Comparison of ENCODE assay signal across 15 cellular contexts in genomic region chr18:13387856-13388548, GRCh38.
DNase-seq lines count a peak whose midpoint lies in the region; ATAC-seq and TF ChIP-seq lines count a peak whose summit lies in the region.
"Had no signal": no experiment of that assay in that cellular context is flagged by ENCODE, and none has a peak within 500 bp of the region (broad histone marks: within the 10 kb centered on the region; RNA-seq: fewer than 3 reads in every experiment).

No MANE protein-coding gene starts in this region.

- H3K56ac ChIP-seq in IMR-90 (ENCODE audit: extremely low read depth, insufficient read depth, low read length) = no peak overlapping the region

- no peak overlapping the region for H4K5ac ChIP-seq in IMR-90 (ENCODE audit: low read depth, low read length)

- peaks cover 46 to 92% (median 58%) of the 10 kb centered on the region in 4 donors for H3K4me1 Mint-ChIP-seq in CD4-positive, CD25-positive, alpha-beta regulatory T cell

- no peak overlapping the region for H3K14ac ChIP-seq in IMR-90 (replicated peaks; ENCODE audit: low read depth, low read length)

- H4K20me1 ChIP-seq in IMR-90 (ENCODE audit: insufficient read depth, low read length) = no peaks in the 10 kb centered on the region

- no peaks in the 10 kb centered on the region for H3K9me3 ChIP-seq in CD4-positive, CD25-positive, alpha-beta regulatory T cell (ENCODE audit: control insufficient read depth in 2 of 2, low read length in 2 of 2)
- H3K9me3 ChIP-seq in IMR-90 (ENCODE audit: control insufficient read depth, insufficient read depth, low read length) (no peaks in the 10 kb centered on the region), gastroesophageal sphincter (no peaks in the 10 kb centered on the region), skeletal muscle tissue (ENCODE audit: control insufficient read depth in 3 of 3, low read length in 3 of 3) (no peaks in the 10 kb centered on the region)
- H3K9me3 ChIP-seq: mucosa of descending colon had no signal

- no peak overlapping the region for H2BK15ac ChIP-seq in IMR-90 (ENCODE audit: low read depth, low read length)

- H3K4ac ChIP-seq in IMR-90 (ENCODE audit: low read depth, low read length) = no peak overlapping the region

- POLR2A ChIA-PET in IMR-90 (lab: Charles Lee; ENCODE audit: unreplicated experiment) = no interaction called here

- intact Hi-C loops in IMR-90 (cut with micrococcal nuclease) = no loop called here

- no peak overlapping the region for H3K27ac ChIP-seq in CD4-positive, CD25-positive, alpha-beta regulatory T cell (ENCODE audit: insufficient read depth, low read length, poor library complexity, severe bottlenecking)
- H3K27ac ChIP-seq in IMR-90 (ENCODE audit: insufficient read depth, low read length) (no peak overlapping the region), gastroesophageal sphincter (peak overlapping the region in 3 of 4 donors; percentile 45 to 58 (median 55)), skeletal muscle tissue (ENCODE audit: low read depth, low read length) (peak overlapping the region; percentile 42)

- no peak overlapping the region for H3K4me2 ChIP-seq in IMR-90 (ENCODE audit: low read depth, low read length)

- no peaks in the 10 kb centered on the region for H3K9me1 ChIP-seq in IMR-90 (ENCODE audit: insufficient read depth, low read length)

- peaks cover 60% of the 10 kb centered on the region for H3K4me1 ChIP-seq in CD4-positive, CD25-positive, alpha-beta regulatory T cell (ENCODE audit: control insufficient read depth, insufficient read depth, low read length, poor library complexity, severe bottlenecking)
- 0 out of 2 replicates have a peak, but pooled peaks cover 2% of the 10 kb centered on the region for H3K4me1 ChIP-seq in IMR-90 (ENCODE audit: control insufficient read depth, insufficient read depth, low read length)
- peaks cover 0 to 61% (median 19%) of the 10 kb centered on the region in 3 donors for H3K4me1 ChIP-seq in gastroesophageal sphincter
- H3K4me1 ChIP-seq in skeletal muscle tissue (ENCODE audit: control insufficient read depth in 3 of 3, insufficient read depth in 3 of 3, low read length in 3 of 3) = peaks cover 18 to 20% (median 19%) of the 10 kb centered on the region in 3 donors

- no peaks in the 10 kb centered on the region for H3K79me1 ChIP-seq in IMR-90 (ENCODE audit: low read depth in 1 of 2, low read length in 2 of 2)

- in situ Hi-C loops in IMR-90 (cut with MboI; ENCODE audit: low sequenced_read_pairs) = no loop called here

- peak overlapping the region; percentile 35 to 71 (median 38) for H3K27ac Mint-ChIP-seq in CD4-positive, CD25-positive, alpha-beta regulatory T cell
- H3K27ac Mint-ChIP-seq: stimulated activated effector memory CD8-positive, alpha-beta T cell treated with anti-CD3 and anti-CD28 coated beads, Interleukin-12 subunit alpha, Interleukin-12 subunit beta, amount 100 ng/mL, for 72 hours had no signal

- WGBS in IMR-90 (ENCODE audit: extremely low coverage in 2 of 2, insufficient read length in 1 of 2), 2 experiments = 40% methylated on average over 3 of the region's 13 CpGs; no CpG with 5 or more reads in 1 of the 2 experiments
- WGBS in gastroesophageal sphincter (ENCODE audit: low coverage in 1 of 2), 2 donors = 32 to 42% methylated on average over 6 to 10 of the region's 13 CpGs

- peak overlapping the region; percentile 35; the same call in 1 of the 2 replicates for H2AK5ac ChIP-seq in IMR-90 (ENCODE audit: low read depth, low read length)

- dilution Hi-C loops in IMR-90 (cut with HindIII; ENCODE audit: low sequenced_read_pairs, unreplicated experiment) = no loop called here

- peaks cover 37% of the 10 kb centered on the region for H3K36me3 Mint-ChIP-seq in CD4-positive, CD25-positive, alpha-beta regulatory T cell
- H3K36me3 Mint-ChIP-seq: stimulated activated effector memory CD8-positive, alpha-beta T cell treated with anti-CD3 and anti-CD28 coated beads, Interleukin-12 subunit alpha, Interleukin-12 subunit beta, amount 100 ng/mL, for 72 hours had no signal

- no peaks in the 10 kb centered on the region for H3K27me3 Mint-ChIP-seq in CD4-positive, CD25-positive, alpha-beta regulatory T cell

- H3K4me3 Mint-ChIP-seq in CD4-positive, CD25-positive, alpha-beta regulatory T cell = peak overlapping the region in 3 of 4 donors; percentile 23 to 53 (median 28)
- H3K4me3 Mint-ChIP-seq: stimulated activated effector memory CD8-positive, alpha-beta T cell treated with anti-CD3 and anti-CD28 coated beads, Interleukin-12 subunit alpha, Interleukin-12 subunit beta, amount 100 ng/mL, for 72 hours had no signal

- H3K27me3 ChIP-seq in CD4-positive, CD25-positive, alpha-beta regulatory T cell (ENCODE audit: control insufficient read depth, insufficient read depth, low read length) = no peaks in the 10 kb centered on the region
- H3K27me3 ChIP-seq in IMR-90 (ENCODE audit: control insufficient read depth, insufficient read depth, low read length) (peaks cover 2% of the 10 kb centered on the region; the same call in 1 of the 2 replicates), gastroesophageal sphincter (no peaks in the 10 kb centered on the region), skeletal muscle tissue (ENCODE audit: control insufficient read depth in 3 of 3, insufficient read depth in 3 of 3, low read length in 3 of 3) (no peaks in the 10 kb centered on the region)

- no peak overlapping the region for H3K4me3 ChIP-seq in CD4-positive, CD25-positive, alpha-beta regulatory T cell (ENCODE audit: low read depth, low read length)
- H3K4me3 ChIP-seq in IMR-90 (ENCODE audit: insufficient read depth, low read depth, low read length) = no peak overlapping the region
- H3K4me3 ChIP-seq in gastroesophageal sphincter = no peak overlapping the region
- no peak overlapping the region for H3K4me3 ChIP-seq in skeletal muscle tissue (ENCODE audit: low read length in 3 of 3)
- H3K4me3 ChIP-seq: mucosa of descending colon had no signal

- TF ChIP-seq POLR2A in IMR-90 (IDR thresholded peaks at IDR 0.05; ENCODE audit: low read depth, low read length) (no peak), gastroesophageal sphincter (IDR thresholded peaks at IDR 0.05) (no peak)

- H2BK20ac ChIP-seq in IMR-90 (ENCODE audit: low read depth, low read length) = no peak overlapping the region

- no peak overlapping the region for H4K8ac ChIP-seq in IMR-90 (ENCODE audit: low read depth in 2 of 2, low read length in 2 of 2)

- H3K23ac ChIP-seq in IMR-90 (ENCODE audit: low read depth, low read length) = no peak overlapping the region

- H3K9ac ChIP-seq in IMR-90 (ENCODE audit: low read depth, low read length) (no peak overlapping the region), skeletal muscle tissue (ENCODE audit: low read depth in 1 of 3, low read length in 3 of 3) (peak overlapping the region in 1 of 3 donors; percentile 52)

- CTCF ChIA-PET in IMR-90 (lab: Yijun Ruan, JAX) = no interaction called here

- no peak for TF ChIP-seq RAD21 in IMR-90 (IDR thresholded peaks at IDR 0.05; ENCODE audit: low read length)

- peaks cover 60% of the 10 kb centered on the region for H3K36me3 ChIP-seq in CD4-positive, CD25-positive, alpha-beta regulatory T cell (ENCODE audit: control insufficient read depth, insufficient read depth, low read length)
- H3K36me3 ChIP-seq in IMR-90 (ENCODE audit: control insufficient read depth, insufficient read depth, low read length) = no peaks in the 10 kb centered on the region
- H3K36me3 ChIP-seq in gastroesophageal sphincter = peaks cover 0 to 12% of the 10 kb centered on the region in 2 donors
- H3K36me3 ChIP-seq in skeletal muscle tissue (ENCODE audit: control insufficient read depth in 3 of 3, insufficient read depth in 3 of 3, low read length in 3 of 3) = peaks cover 2 to 8% (median 3%) of the 10 kb centered on the region in 3 donors

- H2AK9ac ChIP-seq in IMR-90 (replicated peaks; ENCODE audit: low read depth, low read length, poor library complexity) = peak overlapping the region; percentile 15

- H4K91ac ChIP-seq in IMR-90 (ENCODE audit: insufficient read depth, low read depth, low read length) = no peak overlapping the region

- H3K18ac ChIP-seq in IMR-90 (ENCODE audit: low read depth, low read length) = no peak overlapping the region

- no peak overlapping the region for H2BK120ac ChIP-seq in IMR-90 (ENCODE audit: low read depth, low read length)

- BruUV-seq in IMR-90 (replicated peaks; lab: Mats Ljungman, UMichigan) = no TSS peak

- H2AFZ ChIP-seq in IMR-90 (replicated peaks; ENCODE audit: low read length, poor library complexity) = no peak overlapping the region

- no peak for ATAC-seq in CD4-positive, CD25-positive, alpha-beta regulatory T cell (ENCODE audit: low read depth in 2 of 2)
- ATAC-seq in IMR-90 (ENCODE audit: low read depth) (peak; percentile 68), gastroesophageal sphincter (peak; percentile 64)
- ATAC-seq: stimulated activated effector memory CD8-positive, alpha-beta T cell treated with anti-CD3 and anti-CD28 coated beads, Interleukin-12 subunit alpha, Interleukin-12 subunit beta, amount 100 ng/mL, for 72 hours had no signal

- no peaks in the 10 kb centered on the region for H3K9me3 Mint-ChIP-seq in CD4-positive, CD25-positive, alpha-beta regulatory T cell
- H3K9me3 Mint-ChIP-seq: stimulated activated effector memory CD8-positive, alpha-beta T cell treated with anti-CD3 and anti-CD28 coated beads, Interleukin-12 subunit alpha, Interleukin-12 subunit beta, amount 100 ng/mL, for 72 hours had no signal

- TF ChIP-seq CTCF in IMR-90 (conservative IDR thresholded peaks at IDR 0.05; ENCODE audit: low read depth, low read length) = no peak
- TF ChIP-seq CTCF in gastroesophageal sphincter (IDR thresholded peaks at IDR 0.05) = no peak

- no peak for TF ChIP-seq EP300 in gastroesophageal sphincter (IDR thresholded peaks at IDR 0.05)

- no peak overlapping the region for H2BK5ac ChIP-seq in IMR-90 (ENCODE audit: low read depth, low read length, poor library complexity, severe bottlenecking)

- DNase-seq in CD4-positive, CD25-positive, alpha-beta regulatory T cell = no peak
- DNase-seq in IMR-90 (peak; percentile 36), NCI-H748 treated with DMSO at 0.1 percent for 48 hours (lab: John Stamatoyannopoulos, UW) (no peak), KG1 (lab: John Stamatoyannopoulos, UW) (no peak), NCI-H510A treated with DMSO at 0.1 percent for 48 hours (lab: John Stamatoyannopoulos, UW) (no peak)
- DNase-seq: Calu3; cortex of kidney; mucosa of descending colon; NCI-H1092; NCI-H226; OCI-M1; stimulated activated CD4-positive, alpha-beta T cell treated with anti-CD3 and anti-CD28 coated beads, Interleukin-4, amount 100 ng/mL, for 24 hours had no signal

TF ChIP-seq in IMR-90, 13 proteins besides CTCF, POLR2A, EP300 and RAD21:
- TF ChIP-seq CHD1 (IDR thresholded peaks at IDR 0.05; ENCODE audit: low read depth, low read length) = no peak
- TF ChIP-seq MAFK (IDR thresholded peaks at IDR 0.05; ENCODE audit: low read depth, low read length) = no peak
- no peak for TF ChIP-seq FOS (IDR thresholded peaks at IDR 0.05; ENCODE audit: low read depth, low read length)

Comparison
In these comparisons a context has a peak if more than half of its experiments do, and no peak if none do; other contexts are left out.
1. ATAC-seq: peak in IMR-90 (single experiment) and gastroesophageal sphincter (single experiment); none in CD4-positive, CD25-positive, alpha-beta regulatory T cell (0 of 2).
2. H3K27ac ChIP-seq: peak in gastroesophageal sphincter (3 of 4) and skeletal muscle tissue (single experiment); none in CD4-positive, CD25-positive, alpha-beta regulatory T cell (single experiment) and IMR-90 (single experiment).